10 cellular contexts compared by ENCODE assay signal in genomic region chr12:103503546-103504480, GRCh38. TPM values are rescaled to one million over a fixed set of nuclear protein-coding genes. Genes with fewer than 3 reads are reported as not detected.
DNase-seq lines count a peak whose midpoint lies in the region; ATAC-seq, FAIRE-seq and TF ChIP-seq lines count a peak whose summit lies in the region.
"Had no signal": no experiment of that assay in that cellular context is flagged by ENCODE, and none has a peak within 500 bp of the region (broad histone marks: within the 10 kb centered on the region; RNA-seq: fewer than 3 reads in every experiment).

No MANE protein-coding gene starts in this region.

- no peak overlapping the region for H3K27ac ChIP-seq in Peyer's patch
- H3K27ac ChIP-seq: SK-N-MC had no signal

- FAIRE-seq in HTR-8/SVneo (lab: Jason Lieb, UNC), result no peak
- FAIRE-seq: A204.1 had no signal

- no peaks in the 10 kb centered on the region for H3K27me3 Mint-ChIP-seq in activated naive CD8-positive, alpha-beta T cell
- H3K27me3 Mint-ChIP-seq in naive B cell, result peaks cover 0 to 4% (median 0%) of the 10 kb centered on the region in 3 donors

- H3K36me3 Mint-ChIP-seq in activated naive CD8-positive, alpha-beta T cell, result no peaks in the 10 kb centered on the region
- no peaks in the 10 kb centered on the region for H3K36me3 Mint-ChIP-seq in naive B cell

- no peaks in the 10 kb centered on the region for H3K9me3 Mint-ChIP-seq in activated naive CD8-positive, alpha-beta T cell (ENCODE audit: low read depth)
- no peaks in the 10 kb centered on the region for H3K9me3 Mint-ChIP-seq in naive B cell

- ATAC-seq in naive B cell (ENCODE audit: low read depth in 2 of 2), result peak; percentile 83 to 92
- ATAC-seq in GM18520 (IDR thresholded peaks at IDR 0.05; ENCODE audit: unreplicated experiment), result no peak
- no peak for ATAC-seq in HG02973 (IDR thresholded peaks at IDR 0.05; ENCODE audit: unreplicated experiment)

- peak; percentile 11 to 61 (median 42) for TF ChIP-seq CTCF in Peyer's patch (IDR thresholded peaks at IDR 0.05)

- H3K9me3 ChIP-seq in Peyer's patch, result no peaks in the 10 kb centered on the region

- TF ChIP-seq POLR2A in Peyer's patch (IDR thresholded peaks at IDR 0.05), result no peak

- no peaks in the 10 kb centered on the region for H3K4me1 ChIP-seq in Peyer's patch

- no peaks in the 10 kb centered on the region for H3K36me3 ChIP-seq in Peyer's patch

- H3K27me3 ChIP-seq in Peyer's patch, result no peaks in the 10 kb centered on the region

- H3K27ac Mint-ChIP-seq in activated naive CD8-positive, alpha-beta T cell, result peak overlapping the region; percentile 8
- peak overlapping the region in 4 of 6 donors; percentile 8 to 57 (median 38) for H3K27ac Mint-ChIP-seq in naive B cell

- H3K4me3 Mint-ChIP-seq in activated naive CD8-positive, alpha-beta T cell, result no peak overlapping the region
- peak overlapping the region in 1 of 8 donors; percentile 37 for H3K4me3 Mint-ChIP-seq in naive B cell

- H3K4me1 Mint-ChIP-seq in activated naive CD8-positive, alpha-beta T cell (ENCODE audit: low read depth), result peaks cover 23% of the 10 kb centered on the region
- H3K4me1 Mint-ChIP-seq in naive B cell, result peaks cover 8 to 14% (median 8%) of the 10 kb centered on the region in 3 donors

- DNase-seq in DMS 273 (lab: John Stamatoyannopoulos, UW; ENCODE audit: unreplicated experiment) (peak; percentile 61), DMS 273 treated with DMSO at 0.1 percent for 48 hours (lab: John Stamatoyannopoulos, UW) (no peak), Peyer's patch (peak in 2 of 3 donors; percentile 69 to 76), naive B cell (peak; percentile 70), HTR-8/SVneo (ENCODE audit: insufficient read length, low spot score) (no peak)

- no peak overlapping the region for H3K4me3 ChIP-seq in Peyer's patch
- H3K4me3 ChIP-seq: SK-N-MC had no signal

RNA-seq across cellular contexts. Expression of gene C12orf42, which starts 8.0 kb away (rescaled TPM):
- 10 to 100 TPM in 1 of 4 donors, not detected in 3; 18.2 TPM for total RNA-seq in Peyer's patch
- polyA plus RNA-seq in naive B cell (ENCODE audit: low read depth in 6 of 6), result 10 to 100 TPM; 28.7 to 41.4 (median 34.2) TPM

Comparison
In these comparisons a context has a peak if more than half of its experiments do, and no peak if none do; other contexts are left out.
1. DNase-seq: peak in DMS 273 (single experiment), Peyer's patch (2 of 3) and naive B cell (single experiment); none in DMS 273 treated with DMSO at 0.1 percent for 48 hours (single experiment) and HTR-8/SVneo (single experiment).
2. ATAC-seq: peak in naive B cell (2 of 2); none in GM18520 (single experiment) and HG02973 (single experiment).